ENCODE assay signal across 8 cellular contexts in the genomic region with DNA sequence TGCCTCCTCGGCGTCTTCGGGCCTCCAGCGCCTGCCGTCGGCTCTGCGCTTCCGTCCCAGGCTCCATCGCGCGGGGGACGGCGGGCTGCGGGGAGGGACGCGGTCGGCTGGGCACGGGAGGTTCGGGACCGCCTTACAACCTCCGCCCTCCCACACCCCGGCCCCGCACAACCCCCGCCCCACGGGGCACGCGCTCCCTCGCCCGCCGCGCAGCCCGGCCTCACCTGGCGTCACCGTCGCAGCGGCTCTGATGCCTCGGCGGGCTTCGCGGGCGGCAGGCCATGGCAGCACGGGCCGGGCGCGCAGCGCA. TPM values are rescaled to one million over a fixed set of nuclear protein-coding genes. Genes with fewer than 3 reads are reported as not detected.
DNase-seq lines count a peak whose midpoint lies in the region; ATAC-seq and TF ChIP-seq lines count a peak whose summit lies in the region.

No MANE protein-coding gene starts in this region.

- H3K4me1 Mint-ChIP-seq in brain: peaks cover 66% of the 10 kb centered on the region

- peaks cover 32% of the 10 kb centered on the region for H3K36me3 Mint-ChIP-seq in brain

- ATAC-seq in GM18498 (IDR thresholded peaks at IDR 0.05; ENCODE audit: unreplicated experiment) (peak; percentile 23), HG03469 (IDR thresholded peaks at IDR 0.05; ENCODE audit: unreplicated experiment) (peak; percentile 10), lung (ENCODE audit: insufficient read depth, low FRiP score) (peak; percentile 27)

- H3K27ac Mint-ChIP-seq in brain: no peak overlapping the region

- H3K4me3 ChIP-seq in lung: peak overlapping the region; percentile 72

- DNase-seq in lung (ENCODE audit: low spot score) (no peak), SW 1271 (lab: John Stamatoyannopoulos, UW) (no peak), NCI-H526 (lab: John Stamatoyannopoulos, UW) (no peak), pons (ENCODE audit: low spot score) (no peak), GF-D8 (lab: John Stamatoyannopoulos, UW) (no peak)

- H3K27ac ChIP-seq in lung (ENCODE audit: low read depth in 1 of 2, low read length in 1 of 2): peak overlapping the region; percentile 95 to 100

- peaks cover 0 to 10% of the 10 kb centered on the region in 2 donors for H3K36me3 ChIP-seq in lung (ENCODE audit: control insufficient read depth in 2 of 2, insufficient read depth in 2 of 2, low read length in 2 of 2)

- no peaks in the 10 kb centered on the region for H3K27me3 ChIP-seq in lung (ENCODE audit: control insufficient read depth, insufficient read depth)

- TF ChIP-seq CTCF in brain (conservative IDR thresholded peaks at IDR 0.05) (no peak), lung (IDR thresholded peaks at IDR 0.05; ENCODE audit: control extremely low read depth, extremely low read depth) (no peak)

- H3K27me3 Mint-ChIP-seq in brain: peaks cover 7% of the 10 kb centered on the region

- H3K9me3 ChIP-seq in lung (ENCODE audit: control insufficient read depth in 2 of 2, insufficient read depth in 1 of 2, low read length in 1 of 2): no peaks in the 10 kb centered on the region

- 0 to 1% methylated on average over 27 to 46 of the region's 46 CpGs for WGBS in lung, 2 donors

- peak overlapping the region in 3 of 5 experiments; percentile 92 to 97 (median 96) for H3K4me3 Mint-ChIP-seq in brain

- no peaks in the 10 kb centered on the region for H3K9me3 Mint-ChIP-seq in brain

- peaks cover 0 to 12% of the 10 kb centered on the region in 2 donors for H3K4me1 ChIP-seq in lung (ENCODE audit: control insufficient read depth in 2 of 2, insufficient read depth in 2 of 2, low read length in 2 of 2)

RNA-seq across cellular contexts. Expression of gene SLBP, which starts 0.3 kb away (rescaled TPM):
- polyA plus RNA-seq in brain (ENCODE audit: insufficient read depth, low read depth, low replicate concordance) (84.2 TPM), lung (10 to 100 TPM; 34.9 to 35.0 TPM)
- total RNA-seq in lung: 10 to 100 TPM; 34.9 to 43.2 TPM

RNA-seq across cellular contexts. Expression of gene TMEM129, which starts 9.3 kb away (rescaled TPM):
- polyA plus RNA-seq in brain (ENCODE audit: insufficient read depth, low read depth, low replicate concordance) (45.5 TPM), lung (10 to 100 TPM; 36.9 to 38.7 TPM)
- total RNA-seq in lung: 10 to 100 TPM; 16.6 to 45.2 TPM

RNA-seq across cellular contexts. Expression of gene TACC3, which starts 9.5 kb away (rescaled TPM):
- polyA plus RNA-seq in brain (ENCODE audit: insufficient read depth, low read depth, low replicate concordance) (85.1 TPM), lung (10 to 100 TPM; 18.3 to 22.1 TPM)
- total RNA-seq in lung: 10 to 100 TPM; 13.8 to 18.7 TPM

RNA-seq across cellular contexts. Expression of gene FAM53A, which starts 27.7 kb away (rescaled TPM):
- polyA plus RNA-seq in brain (ENCODE audit: insufficient read depth, low read depth, low replicate concordance) (5.2 TPM), lung (1 to 10 TPM; 1.4 to 2.3 TPM)
- total RNA-seq in lung: 1 to 10 TPM; 2.1 to 2.8 TPM
